Comparison of ENCODE assay signal across 9 cellular contexts in genomic region chr1:42682739-42683529, GRCh38. TPM values are rescaled to one million over a fixed set of nuclear protein-coding genes. Genes with fewer than 3 reads are reported as not detected.
DNase-seq lines count a peak whose midpoint lies in the region; ATAC-seq and TF ChIP-seq lines count a peak whose summit lies in the region.
"Had no signal": no experiment of that assay in that cellular context is flagged by ENCODE, and none has a peak within 500 bp of the region (broad histone marks: within the 10 kb centered on the region; RNA-seq: fewer than 3 reads in every experiment).

No MANE protein-coding gene starts in this region.

- CTCF ChIA-PET in PC-9 (lab: Charles Lee), result interaction anchor here (0.6 kb wide), 2 partner anchors 25 to 1252 kb away, joined by 3 to 4 read pairs; partner anchors contain the start of gene PPIH

- H3K4me1 Mint-ChIP-seq in naive thymus-derived CD8-positive, alpha-beta T cell, result peaks cover 39 to 68% (median 66%) of the 10 kb centered on the region in 4 donors

- peaks cover 15% of the 10 kb centered on the region; the same call in 1 of the 2 replicates for H3F3A ChIP-seq in PC-9 (ENCODE audit: insufficient read depth, low read depth)

- POLR2A ChIA-PET in PC-9 (lab: Charles Lee; ENCODE audit: unreplicated experiment), result interaction anchor here (0.6 to 1.0 kb wide), 8 partner anchors 9 to 884 kb away, joined by 3 to 5 read pairs (median 4); partner anchors contain the start of genes C1orf50, HYI and P3H1
- POLR2A ChIA-PET in naive thymus-derived CD8-positive, alpha-beta T cell (lab: Charles Lee), result interaction anchor here (0.8 to 3.9 kb wide), 17 partner anchors 8 to 1703 kb away, joined by 3 to 88 read pairs (median 5); partner anchors contain the start of genes C1orf50, CCDC30, CTPS1 and ERMAP

- no TSS peak for BruUV-seq in PC-9 (replicated peaks; lab: Mats Ljungman, UMichigan)

- peaks cover 49% of the 10 kb centered on the region for H4K20me1 ChIP-seq in PC-9 (ENCODE audit: insufficient read depth)

- peak overlapping the region; percentile 92 for H3K4me2 ChIP-seq in PC-9

- TF ChIP-seq CTCF in AG10803 (conservative IDR thresholded peaks at IDR 0.05; ENCODE audit: low read length), result no peak
- no peak for TF ChIP-seq CTCF in PC-9 (conservative IDR thresholded peaks at IDR 0.05)
- no peak for TF ChIP-seq CTCF in fibroblast of mammary gland (conservative IDR thresholded peaks at IDR 0.05; ENCODE audit: control insufficient read depth, insufficient read depth, low read depth, low read length)

- DNase-seq in AG10803 (ENCODE audit: low read depth), result peak; percentile 71
- DNase-seq in PC-9, result peak; percentile 59 to 76
- peak; percentile 52 for DNase-seq in activated T-helper 1 cell treated with Interleukin-2 at 50 U/mL for 16 hours (ENCODE audit: low read depth)
- peak; percentile 68 for DNase-seq in fibroblast of mammary gland (ENCODE audit: low read depth)
- peak; percentile 49 to 85 (median 56) for DNase-seq in naive thymus-derived CD8-positive, alpha-beta T cell
- peak; percentile 42 to 62 (median 54) for DNase-seq in stimulated activated naive CD4-positive, alpha-beta T cell (lab: John Stamatoyannopoulos, UW)

- H3K27me3 ChIP-seq in PC-9 (ENCODE audit: insufficient read depth, low read depth), result no peaks in the 10 kb centered on the region

- ATAC-seq in GM19043 (IDR thresholded peaks at IDR 0.05; ENCODE audit: low read depth, unreplicated experiment) (peak; percentile 31), HG03280 (IDR thresholded peaks at IDR 0.05; ENCODE audit: unreplicated experiment) (peak; percentile 46)
- ATAC-seq in naive thymus-derived CD8-positive, alpha-beta T cell, result peak; percentile 21 to 37

- H3K27ac Mint-ChIP-seq in naive thymus-derived CD8-positive, alpha-beta T cell, result peak overlapping the region; percentile 86 to 98 (median 94)

- intact Hi-C loops in PC-9 (cut with micrococcal nuclease; ENCODE audit: unreplicated experiment), result loop anchor here (1.0 to 10.0 kb wide), 3 partner anchors 24 to 348 kb away; partner anchors contain the start of gene FOXJ3

- peak overlapping the region; percentile 77 for H2AFZ ChIP-seq in PC-9

- peak overlapping the region; percentile 61 for H3K27ac ChIP-seq in PC-9

- peak overlapping the region; percentile 86 to 98 (median 94) for H3K4me3 Mint-ChIP-seq in naive thymus-derived CD8-positive, alpha-beta T cell

- peaks cover 70% of the 10 kb centered on the region for H3K79me2 ChIP-seq in PC-9 (ENCODE audit: low read depth)

- H3K36me3 Mint-ChIP-seq in naive thymus-derived CD8-positive, alpha-beta T cell, result peaks cover 0 to 32% (median 12%) of the 10 kb centered on the region in 3 donors

- H3K9me3 ChIP-seq in PC-9 (ENCODE audit: insufficient read depth, low read depth), result no peaks in the 10 kb centered on the region

- H3K4me3 ChIP-seq in AG10803 (ENCODE audit: low read length) (peak overlapping the region; percentile 71), PC-9 (peak overlapping the region; percentile 93), fibroblast of mammary gland (ENCODE audit: control insufficient read depth, low read depth, low read length) (peak overlapping the region; percentile 88)

- H3K9me3 Mint-ChIP-seq in naive thymus-derived CD8-positive, alpha-beta T cell, result peaks cover 0 to 2% (median 0%) of the 10 kb centered on the region in 9 donors

- H3K4me1 ChIP-seq in PC-9 (replicated peaks; ENCODE audit: insufficient read depth), result peaks cover 49% of the 10 kb centered on the region

- H3K27me3 Mint-ChIP-seq in naive thymus-derived CD8-positive, alpha-beta T cell, result peaks cover 0 to 1% (median 0%) of the 10 kb centered on the region in 5 donors

- H3K9me2 ChIP-seq in PC-9 (ENCODE audit: insufficient read depth), result no peaks in the 10 kb centered on the region

- H3K36me3 ChIP-seq in PC-9 (ENCODE audit: low read depth), result peaks cover 43% of the 10 kb centered on the region

RNA-seq across cellular contexts. Expression of gene YBX1, which starts 0.7 kb away (rescaled TPM):
- total RNA-seq in PC-9 (2021), result 656 and 1,130 TPM in 2 replicates
- 100 to 1,000 TPM; 308 to 319 TPM for total RNA-seq in naive thymus-derived CD8-positive, alpha-beta T cell
- polyA plus RNA-seq in naive thymus-derived CD8-positive, alpha-beta T cell, result 10 to 100 TPM; 80.5 to 89.2 (median 83.0) TPM

RNA-seq across cellular contexts. Expression of gene PPIH, which starts 24.7 kb away (rescaled TPM):
- 82.7 and 102 TPM in 2 replicates for total RNA-seq in PC-9 (2021)
- 10 to 100 TPM; 46.3 to 49.4 TPM for total RNA-seq in naive thymus-derived CD8-positive, alpha-beta T cell
- 100 to 1,000 TPM in 1 of 3 donors, 10 to 100 TPM in 2; 82.3 to 100 (median 85.0) TPM for polyA plus RNA-seq in naive thymus-derived CD8-positive, alpha-beta T cell

RNA-seq across cellular contexts. Expression of gene CLDN19, which starts 57.1 kb away (rescaled TPM):
- not detected in 2 replicates for total RNA-seq in PC-9 (2021)
- not detected for total RNA-seq in naive thymus-derived CD8-positive, alpha-beta T cell
- polyA plus RNA-seq in naive thymus-derived CD8-positive, alpha-beta T cell, result not detected
- total RNA-seq: T-helper 2 cell treated with Interferon-gamma antibody and Interleukin-4, amounts not matched to agents 100 ng/mL and 5 ng/mL, for 36 hours had no signal

Comparison
In these comparisons a context has a peak if more than half of its experiments do, and no peak if none do; other contexts are left out.
1. Peak in every context shown above with its lines: DNase-seq, ATAC-seq, H3K4me3 ChIP-seq and H3K27ac ChIP-seq.